ENCODE assay signal across 14 cellular contexts in genomic region chr5:159877894-159878448, GRCh38. TPM values are rescaled to one million over a fixed set of nuclear protein-coding genes. Genes with fewer than 3 reads are reported as not detected.
DNase-seq lines count a peak whose midpoint lies in the region; ATAC-seq and TF ChIP-seq lines count a peak whose summit lies in the region.
"Had no signal": no experiment of that assay in that cellular context is flagged by ENCODE, and none has a peak within 500 bp of the region (broad histone marks: within the 10 kb centered on the region; RNA-seq: fewer than 3 reads in every experiment).

No MANE protein-coding gene starts in this region.

- WGBS in IMR-90 (ENCODE audit: extremely low coverage in 2 of 2, insufficient read length in 1 of 2), 2 experiments, result 64% methylated on average over 6 of the region's 7 CpGs; no CpG with 5 or more reads in 1 of the 2 experiments
- 37 to 53% (median 46%) methylated on average over 7 of the region's 7 CpGs for WGBS in stomach, 5 donors

- H3K27ac ChIP-seq in IMR-90 (ENCODE audit: insufficient read depth, low read length), result no peak overlapping the region
- H3K27ac ChIP-seq in left lung, result peak overlapping the region; percentile 55 to 65
- peak overlapping the region; percentile 46 to 81 (median 56) for H3K27ac ChIP-seq in stomach
- H3K27ac ChIP-seq: neutrophil had no signal

- H3K9ac ChIP-seq in IMR-90 (ENCODE audit: low read depth, low read length), result no peak overlapping the region

- 0 out of 2 replicates have a peak overlapping the region, but pooled peaks have one; percentile 5 for H4K91ac ChIP-seq in IMR-90 (ENCODE audit: insufficient read depth, low read depth, low read length)

- TF ChIP-seq CTCF in IMR-90 (conservative IDR thresholded peaks at IDR 0.05; ENCODE audit: low read depth, low read length), result no peak
- TF ChIP-seq CTCF in left lung (IDR thresholded peaks at IDR 0.05), result no peak
- no peak for TF ChIP-seq CTCF in stomach (IDR thresholded peaks at IDR 0.05)
- TF ChIP-seq CTCF in GM10248 (IDR thresholded peaks at IDR 0.05; ENCODE audit: control extremely low read depth, extremely low read depth, low read depth, missing control alignments), result no peak

- H2BK20ac ChIP-seq in IMR-90 (ENCODE audit: low read depth, low read length), result peak overlapping the region; percentile 46; the same call in 1 of the 2 replicates

- H3K27me3 ChIP-seq in IMR-90 (ENCODE audit: control insufficient read depth, insufficient read depth, low read length) (no peaks in the 10 kb centered on the region), left lung (no peaks in the 10 kb centered on the region), stomach (no peaks in the 10 kb centered on the region)
- H3K27me3 ChIP-seq: tibial nerve had no signal

- dilution Hi-C loops in IMR-90 (cut with HindIII; ENCODE audit: low sequenced_read_pairs, unreplicated experiment), result no loop called here

- in situ Hi-C loops in IMR-90 (cut with MboI; ENCODE audit: low sequenced_read_pairs), result no loop called here

- H3K56ac ChIP-seq in IMR-90 (ENCODE audit: extremely low read depth, insufficient read depth, low read length), result no peak overlapping the region

- no peaks in the 10 kb centered on the region; the same call in 1 of the 2 replicates for H3K9me1 ChIP-seq in IMR-90 (ENCODE audit: insufficient read depth, low read length)

- POLR2A ChIA-PET in IMR-90 (lab: Charles Lee; ENCODE audit: unreplicated experiment) (no interaction called here), GM10248 (lab: Yijun Ruan, JAX) (no interaction called here)

- H2BK15ac ChIP-seq in IMR-90 (ENCODE audit: low read depth, low read length), result peak overlapping the region; percentile 67; the same call in 2 of the 3 replicates

- H3K4me3 ChIP-seq in IMR-90 (ENCODE audit: insufficient read depth, low read depth, low read length) (no peak overlapping the region), left lung (no peak overlapping the region), stomach (no peak overlapping the region)
- H3K4me3 ChIP-seq: tibial nerve had no signal

- no peak overlapping the region for H4K5ac ChIP-seq in IMR-90 (ENCODE audit: low read depth, low read length)

- H3K79me1 ChIP-seq in IMR-90 (ENCODE audit: low read depth in 1 of 2, low read length in 2 of 2), result no peaks in the 10 kb centered on the region

- H3K36me3 ChIP-seq in IMR-90 (ENCODE audit: control insufficient read depth, insufficient read depth, low read length), result no peaks in the 10 kb centered on the region
- H3K36me3 ChIP-seq in left lung, result no peaks in the 10 kb centered on the region
- H3K36me3 ChIP-seq in stomach, result no peaks in the 10 kb centered on the region
- H3K36me3 ChIP-seq: neutrophil, tibial nerve had no signal

- H2BK5ac ChIP-seq in IMR-90 (ENCODE audit: low read depth, low read length, poor library complexity, severe bottlenecking), result no peak overlapping the region

- BruUV-seq in IMR-90 (replicated peaks; lab: Mats Ljungman, UMichigan), result no TSS peak

- ATAC-seq in IMR-90 (ENCODE audit: low read depth), result no peak
- peak; percentile 81 for ATAC-seq in left lung
- no peak for ATAC-seq in GM21390 (IDR thresholded peaks at IDR 0.05; ENCODE audit: unreplicated experiment)
- ATAC-seq in HG02970 (IDR thresholded peaks at IDR 0.05; ENCODE audit: low FRiP score, unreplicated experiment), result no peak
- no peak for ATAC-seq in GM21528 (IDR thresholded peaks at IDR 0.05; ENCODE audit: low FRiP score, unreplicated experiment)
- ATAC-seq: effector memory CD8-positive, alpha-beta T cell had no signal

- CTCF ChIA-PET in IMR-90 (lab: Yijun Ruan, JAX), result no interaction called here
- CTCF ChIA-PET in GM10248 (lab: Yijun Ruan, JAX), result interaction anchor here (1.2 kb wide), 1 partner anchor 551 kb away, joined by 3 read pairs; no protein-coding TSS in a partner anchor

- no peak for TF ChIP-seq RAD21 in IMR-90 (IDR thresholded peaks at IDR 0.05; ENCODE audit: low read length)

- H3K4me1 ChIP-seq in IMR-90 (ENCODE audit: control insufficient read depth, insufficient read depth, low read length) (peaks cover 6% of the 10 kb centered on the region), left lung (peaks cover 12 to 21% of the 10 kb centered on the region in 2 donors), stomach (peaks cover 0 to 28% (median 9%) of the 10 kb centered on the region in 4 donors)

- intact Hi-C loops in IMR-90 (cut with micrococcal nuclease), result no loop called here
- intact Hi-C loops in left lung (cut with DNase I), result no loop called here
- intact Hi-C loops in stomach (cut with DNase I; ENCODE audit: low total_unique reads), result no loop called here

- H2AK5ac ChIP-seq in IMR-90 (ENCODE audit: low read depth, low read length), result no peak overlapping the region

- DNase-seq in IMR-90 (no peak), cerebellum (ENCODE audit: low spot score) (peak; percentile 4), left lung (peak in 1 of 2 donors; percentile 59), stomach (peak; percentile 72), GM10248 (ENCODE audit: extremely low spot score) (no peak)
- DNase-seq: activated naive CD4-positive, alpha-beta T cell; effector memory CD8-positive, alpha-beta T cell; NK-92 treated with Interleukin-12 subunit alpha and Interleukin-12 subunit beta, amount 100 ng/mL, for 24 hours had no signal

- peak overlapping the region; percentile 75 for H2AFZ ChIP-seq in IMR-90 (replicated peaks; ENCODE audit: low read length, poor library complexity)

- H3K4ac ChIP-seq in IMR-90 (ENCODE audit: low read depth, low read length), result no peak overlapping the region

- no peak for TF ChIP-seq POLR2A in IMR-90 (IDR thresholded peaks at IDR 0.05; ENCODE audit: low read depth, low read length)
- no peak for TF ChIP-seq POLR2A in stomach (IDR thresholded peaks at IDR 0.05)

- no peak for TF ChIP-seq EP300 in stomach (IDR thresholded peaks at IDR 0.05)

- H3K9me3 ChIP-seq in IMR-90 (ENCODE audit: control insufficient read depth, insufficient read depth, low read length) (no peaks in the 10 kb centered on the region), left lung (no peaks in the 10 kb centered on the region), stomach (no peaks in the 10 kb centered on the region)
- H3K9me3 ChIP-seq: neutrophil, tibial nerve had no signal

- H2BK120ac ChIP-seq in IMR-90 (ENCODE audit: low read depth, low read length), result peak overlapping the region; percentile 50; the same call in 1 of the 2 replicates

- no peak overlapping the region for H2AK9ac ChIP-seq in IMR-90 (replicated peaks; ENCODE audit: low read depth, low read length, poor library complexity)

- no peak overlapping the region for H3K18ac ChIP-seq in IMR-90 (ENCODE audit: low read depth, low read length)

- no peak overlapping the region for H3K14ac ChIP-seq in IMR-90 (replicated peaks; ENCODE audit: low read depth, low read length)

- no peaks in the 10 kb centered on the region; the same call in 1 of the 2 replicates for H4K20me1 ChIP-seq in IMR-90 (ENCODE audit: insufficient read depth, low read length)

- no peak overlapping the region for H3K4me2 ChIP-seq in IMR-90 (ENCODE audit: low read depth, low read length)

- H4K8ac ChIP-seq in IMR-90 (ENCODE audit: low read depth in 2 of 2, low read length in 2 of 2), result no peak overlapping the region

- no peak overlapping the region for H3K23ac ChIP-seq in IMR-90 (ENCODE audit: low read depth, low read length)

TF ChIP-seq in IMR-90, 13 proteins besides CTCF, POLR2A, EP300 and RAD21:
- TF ChIP-seq CHD1 (IDR thresholded peaks at IDR 0.05; ENCODE audit: low read depth, low read length) (no peak), RFX5 (IDR thresholded peaks at IDR 0.05; ENCODE audit: low read depth, low read length) (no peak), MXI1 (IDR thresholded peaks at IDR 0.05; ENCODE audit: borderline replicate concordance, low read depth, low read length) (no peak), BHLHE40 (IDR thresholded peaks at IDR 0.05; ENCODE audit: low read depth, low read length) (no peak), RCOR1 (IDR thresholded peaks at IDR 0.05; ENCODE audit: insufficient replicate concordance, low read length) (no peak), SMC3 (IDR thresholded peaks at IDR 0.05; ENCODE audit: low read depth, low read length) (no peak), FOS (IDR thresholded peaks at IDR 0.05; ENCODE audit: low read depth, low read length) (no peak)

RNA-seq across cellular contexts. Expression of gene ADRA1B, which starts 38.3 kb away (rescaled TPM):
- total RNA-seq in IMR-90 (2012; rRNA removed) (0.18 and 0.56 TPM in 2 replicates), cerebellum (0.54 TPM), left lung (1 to 10 TPM; 1.5 to 2.5 TPM), stomach (1 to 10 TPM in 1 of 5 donors, under 1 TPM in 2, not detected in 2; 0.18 to 9.3 (median 0.45) TPM)
- polyA plus RNA-seq in IMR-90 (2012; rRNA removed) (1.5 and 1.6 TPM in 2 replicates), stomach (under 1 TPM in 2 of 3 donors, not detected in 1; 0.18 to 0.25 TPM)
- polyA plus RNA-seq in IMR-90 (2012; cell fraction: cytosol; rRNA removed), result 0.76 and 1.5 TPM in 2 replicates
- polyA plus RNA-seq in IMR-90 (2012; cell fraction: nucleus; rRNA removed; ENCODE audit: low replicate concordance), result 0.54 and 1.4 TPM in 2 replicates
- total RNA-seq: T-helper 1 cell treated with Interleukin-12 subunit alpha and Interleukin-12 subunit beta and Interleukin-4 antibody, amounts not matched to agents 30 ng/mL and 1 ng/mL, for 36 hours had no signal

Comparison
In these comparisons a context has a peak if more than half of its experiments do, and no peak if none do; other contexts are left out.
1. DNase-seq: peak in cerebellum (single experiment) and stomach (single experiment); none in IMR-90 (single experiment) and GM10248 (single experiment).